In genomic region chr9:2229109-2229733, GRCh38 we compare ENCODE assay signal across 12 cellular contexts.
DNase-seq lines count a peak whose midpoint lies in the region; ATAC-seq and TF ChIP-seq lines count a peak whose summit lies in the region.
"Had no signal": no experiment of that assay in that cellular context is flagged by ENCODE, and none has a peak within 500 bp of the region (broad histone marks: within the 10 kb centered on the region; RNA-seq: fewer than 3 reads in every experiment).

No MANE protein-coding gene starts in this region.

- no peaks in the 10 kb centered on the region for H3K27me3 ChIP-seq in right atrium auricular region
- no peaks in the 10 kb centered on the region for H3K27me3 ChIP-seq in body of pancreas
- H3K27me3 ChIP-seq: ascending aorta, upper lobe of left lung had no signal

- H3K4me1 Mint-ChIP-seq in type B pancreatic cell (ENCODE audit: unreplicated experiment): peaks cover 29% of the 10 kb centered on the region
- H3K4me1 Mint-ChIP-seq in T-helper 2 cell treated with Interferon-gamma antibody and Interleukin-4, amounts not matched to agents 5 μg/mL and 100 μg/mL, for 36 hours (ENCODE audit: low read depth): peaks cover 4% of the 10 kb centered on the region

- H3K36me3 ChIP-seq in right atrium auricular region (no peaks in the 10 kb centered on the region), body of pancreas (replicated peaks in 1 of 2; ENCODE audit: insufficient read depth in 1 of 2, low read depth in 2 of 2) (no peaks in the 10 kb centered on the region)
- H3K36me3 ChIP-seq: ascending aorta, upper lobe of left lung had no signal

- peak overlapping the region; percentile 46 for H3K4me3 Mint-ChIP-seq in type B pancreatic cell
- H3K4me3 Mint-ChIP-seq in T-helper 2 cell treated with Interferon-gamma antibody and Interleukin-4, amounts not matched to agents 5 μg/mL and 100 μg/mL, for 36 hours: no peak overlapping the region

- H3K4me3 ChIP-seq in right atrium auricular region (no peak overlapping the region), body of pancreas (no peak overlapping the region)
- H3K4me3 ChIP-seq: ascending aorta, upper lobe of left lung had no signal

- 51 to 65% methylated on average over 3 of the region's 3 CpGs for WGBS in body of pancreas, 2 donors

- H3K9me3 ChIP-seq in right atrium auricular region (no peaks in the 10 kb centered on the region), body of pancreas (no peaks in the 10 kb centered on the region)
- H3K9me3 ChIP-seq: ascending aorta, upper lobe of left lung had no signal

- TF ChIP-seq CTCF in right atrium auricular region (IDR thresholded peaks at IDR 0.05) (no peak), body of pancreas (IDR thresholded peaks at IDR 0.05) (no peak), type B pancreatic cell (conservative IDR thresholded peaks at IDR 0.05) (no peak)

- no peaks in the 10 kb centered on the region for H3K36me3 Mint-ChIP-seq in type B pancreatic cell
- no peaks in the 10 kb centered on the region for H3K36me3 Mint-ChIP-seq in T-helper 2 cell treated with Interferon-gamma antibody and Interleukin-4, amounts not matched to agents 5 μg/mL and 100 μg/mL, for 36 hours (ENCODE audit: low read depth)

- no peak for TF ChIP-seq POLR2A in body of pancreas (IDR thresholded peaks at IDR 0.05)

- intact Hi-C loops in Right ventricle myocardium inferior (cut with DNase I) (no loop called here), body of pancreas (cut with DNase I) (no loop called here)

- H3K27ac ChIP-seq in right atrium auricular region (no peak overlapping the region), body of pancreas (peak overlapping the region in 3 of 4 donors; percentile 36 to 68 (median 59))
- H3K27ac ChIP-seq: ascending aorta, VCaP had no signal

- no peaks in the 10 kb centered on the region for H3K9me3 Mint-ChIP-seq in type B pancreatic cell
- no peaks in the 10 kb centered on the region for H3K9me3 Mint-ChIP-seq in T-helper 2 cell treated with Interferon-gamma antibody and Interleukin-4, amounts not matched to agents 5 μg/mL and 100 μg/mL, for 36 hours

- H3K4me1 ChIP-seq in right atrium auricular region: peaks cover 0 to 17% of the 10 kb centered on the region in 2 donors
- H3K4me1 ChIP-seq in body of pancreas: peaks cover 30% of the 10 kb centered on the region
- H3K4me1 ChIP-seq: ascending aorta had no signal

- H3K27me3 Mint-ChIP-seq in type B pancreatic cell: no peaks in the 10 kb centered on the region
- peaks cover 6% of the 10 kb centered on the region for H3K27me3 Mint-ChIP-seq in T-helper 2 cell treated with Interferon-gamma antibody and Interleukin-4, amounts not matched to agents 5 μg/mL and 100 μg/mL, for 36 hours (ENCODE audit: low read depth)

- H3K27ac Mint-ChIP-seq in type B pancreatic cell: peak overlapping the region; percentile 93
- no peak overlapping the region for H3K27ac Mint-ChIP-seq in T-helper 2 cell treated with Interferon-gamma antibody and Interleukin-4, amounts not matched to agents 5 μg/mL and 100 μg/mL, for 36 hours

- ATAC-seq in Right ventricle myocardium inferior (peak; percentile 29), HG03378 (IDR thresholded peaks at IDR 0.05; ENCODE audit: unreplicated experiment) (peak; percentile 80), body of pancreas (peak; percentile 75), GM19324 (IDR thresholded peaks at IDR 0.05; ENCODE audit: low FRiP score, unreplicated experiment) (no peak)

- DNase-seq in Right ventricle myocardium inferior (ENCODE audit: missing footprints) (no peak), right atrium auricular region (ENCODE audit: low spot score) (no peak), body of pancreas (peak in 1 of 4 donors; percentile 14), type B pancreatic cell (ENCODE audit: extremely low spot score, unreplicated experiment) (no peak), NCI-H2081 treated with DMSO at 0.1 percent for 48 hours (lab: John Stamatoyannopoulos, UW) (no peak)
- DNase-seq in T-helper 2 cell treated with Interferon-gamma antibody and Interleukin-4, amounts not matched to agents 5 μg/mL and 100 μg/mL, for 36 hours (ENCODE audit: low spot score): no peak
- DNase-seq: NCI-H1048, upper lobe of left lung had no signal

Comparison
In these comparisons a context has a peak if more than half of its experiments do, and no peak if none do; other contexts are left out.
1. H3K27ac ChIP-seq: peak in body of pancreas (3 of 4); none in right atrium auricular region (0 of 2).